ENCODE assay signal across 18 cellular contexts in genomic region chr3:16462679-16463078, GRCh38. TPM values are rescaled to one million over a fixed set of nuclear protein-coding genes. Genes with fewer than 3 reads are reported as not detected.
DNase-seq lines count a peak whose midpoint lies in the region; ATAC-seq and TF ChIP-seq lines count a peak whose summit lies in the region.
"Had no signal": no experiment of that assay in that cellular context is flagged by ENCODE, and none has a peak within 500 bp of the region (broad histone marks: within the 10 kb centered on the region; RNA-seq: fewer than 3 reads in every experiment).

No MANE protein-coding gene starts in this region.

- peak in 2 of 3 donors; percentile 52 to 84 for DNase-seq in CD4-positive, CD25-positive, alpha-beta regulatory T cell
- DNase-seq in activated CD8-positive, alpha-beta T cell treated with anti-CD3 and anti-CD28 coated beads for 36 hours: peak; percentile 47
- DNase-seq in naive B cell (no peak), SKM-1 (lab: John Stamatoyannopoulos, UW; ENCODE audit: unreplicated experiment) (no peak), D341Med (ENCODE audit: low spot score) (no peak)
- no peak for DNase-seq in stimulated activated CD8-positive, alpha-beta memory T cell treated with anti-CD3 and anti-CD28 coated beads, Interleukin-4, amount 100 ng/mL, for 48 hours
- DNase-seq: AML-193; DMS153; H7; head of caudate nucleus; NCI-H1417 treated with DMSO at 0.1 percent for 48 hours; Peyer's patch; posterior cingulate gyrus; stimulated activated CD4-positive, alpha-beta T cell treated with anti-CD3 and anti-CD28 coated beads, Interleukin-4, amount 100 ng/mL, for 24 hours; tibial artery had no signal

- peaks cover 29% of the 10 kb centered on the region for H3K4me1 ChIP-seq in CD4-positive, CD25-positive, alpha-beta regulatory T cell (ENCODE audit: control insufficient read depth, insufficient read depth, low read length, poor library complexity, severe bottlenecking)
- H3K4me1 ChIP-seq in DOHH2 (ENCODE audit: control insufficient read depth, low read length): peaks cover 98% of the 10 kb centered on the region
- H3K4me1 ChIP-seq: Peyer's patch had no signal

- H3K36me3 ChIP-seq in CD4-positive, CD25-positive, alpha-beta regulatory T cell (ENCODE audit: control insufficient read depth, insufficient read depth, low read length): peaks cover 20% of the 10 kb centered on the region
- H3K36me3 ChIP-seq in DOHH2 (ENCODE audit: control insufficient read depth, low read length): peaks cover 92% of the 10 kb centered on the region
- H3K36me3 ChIP-seq: cardiac muscle cell, Peyer's patch, tibial artery had no signal

- H3K27ac ChIP-seq in CD4-positive, CD25-positive, alpha-beta regulatory T cell (ENCODE audit: insufficient read depth, low read length, poor library complexity, severe bottlenecking): peak overlapping the region; percentile 70
- H3K27ac ChIP-seq in DOHH2 (ENCODE audit: low read depth, low read length): peak overlapping the region; percentile 51
- H3K27ac ChIP-seq: cardiac muscle cell, Peyer's patch, skin epidermis had no signal

- H3K9me3 Mint-ChIP-seq in CD4-positive, CD25-positive, alpha-beta regulatory T cell: no peaks in the 10 kb centered on the region
- H3K9me3 Mint-ChIP-seq in activated CD8-positive, alpha-beta T cell treated with anti-CD3 and anti-CD28 coated beads for 36 hours: no peaks in the 10 kb centered on the region
- H3K9me3 Mint-ChIP-seq in naive B cell: peaks cover 0 to 4% (median 0%) of the 10 kb centered on the region in 7 donors

- peaks cover 28 to 75% (median 56%) of the 10 kb centered on the region in 4 donors for H3K4me1 Mint-ChIP-seq in CD4-positive, CD25-positive, alpha-beta regulatory T cell
- peaks cover 65% of the 10 kb centered on the region for H3K4me1 Mint-ChIP-seq in activated CD8-positive, alpha-beta T cell treated with anti-CD3 and anti-CD28 coated beads for 36 hours (ENCODE audit: low read depth)
- H3K4me1 Mint-ChIP-seq in naive B cell: peaks cover 35 to 58% (median 38%) of the 10 kb centered on the region in 3 donors

- ATAC-seq in CD4-positive, CD25-positive, alpha-beta regulatory T cell (ENCODE audit: low read depth in 2 of 2): peak; percentile 89 to 94
- peak; percentile 81 for ATAC-seq in activated CD8-positive, alpha-beta T cell treated with anti-CD3 and anti-CD28 coated beads for 36 hours
- ATAC-seq in naive B cell (ENCODE audit: low read depth in 2 of 2): no peak

- peak overlapping the region; percentile 80 to 95 (median 83) for H3K27ac Mint-ChIP-seq in CD4-positive, CD25-positive, alpha-beta regulatory T cell
- H3K27ac Mint-ChIP-seq in activated CD8-positive, alpha-beta T cell treated with anti-CD3 and anti-CD28 coated beads for 36 hours: peak overlapping the region; percentile 70
- H3K27ac Mint-ChIP-seq in naive B cell: peak overlapping the region in 4 of 6 donors; percentile 0 to 62 (median 2)

- H3F3A ChIP-seq in DOHH2 (ENCODE audit: control insufficient read depth, insufficient read depth): peaks cover 47% of the 10 kb centered on the region

- H3K9me3 ChIP-seq in CD4-positive, CD25-positive, alpha-beta regulatory T cell (ENCODE audit: control insufficient read depth in 2 of 2, low read length in 2 of 2): no peaks in the 10 kb centered on the region
- no peaks in the 10 kb centered on the region for H3K9me3 ChIP-seq in DOHH2 (ENCODE audit: control insufficient read depth, insufficient read depth, low read length)
- H3K9me3 ChIP-seq: Peyer's patch, tibial artery had no signal

- peak overlapping the region; percentile 39 for H3K4me3 ChIP-seq in CD4-positive, CD25-positive, alpha-beta regulatory T cell (ENCODE audit: low read depth, low read length)
- peak overlapping the region; percentile 13 for H3K4me3 ChIP-seq in DOHH2 (ENCODE audit: low read length)
- H3K4me3 ChIP-seq: cardiac muscle cell, Peyer's patch, skin epidermis, tibial artery had no signal

- intact Hi-C loops in activated CD8-positive, alpha-beta T cell treated with anti-CD3 and anti-CD28 coated beads for 36 hours (cut with micrococcal nuclease): loop anchor here (5.0 kb wide), 1 partner anchor 50 kb away; the partner anchor contains the start of gene RFTN1

- H3K4me2 ChIP-seq in DOHH2 (ENCODE audit: low read length): peak overlapping the region; percentile 45

- no peak for TF ChIP-seq CTCF in DOHH2 (IDR thresholded peaks at IDR 0.05; ENCODE audit: low read depth, low read length, poor library complexity, severe bottlenecking)
- TF ChIP-seq CTCF in activated CD8-positive, alpha-beta T cell treated with anti-CD3 and anti-CD28 coated beads for 36 hours (IDR thresholded peaks at IDR 0.05): no peak

- 0 out of 2 replicates have a peak, but pooled peaks cover 3% of the 10 kb centered on the region for H4K20me1 ChIP-seq in DOHH2 (ENCODE audit: control insufficient read depth, insufficient read depth, low read depth, low read length)

- H3K36me3 Mint-ChIP-seq in CD4-positive, CD25-positive, alpha-beta regulatory T cell: peaks cover 21% of the 10 kb centered on the region
- peaks cover 62% of the 10 kb centered on the region for H3K36me3 Mint-ChIP-seq in activated CD8-positive, alpha-beta T cell treated with anti-CD3 and anti-CD28 coated beads for 36 hours (ENCODE audit: low read depth)
- peaks cover 16 to 26% of the 10 kb centered on the region in 2 donors for H3K36me3 Mint-ChIP-seq in naive B cell

- H3K4me3 Mint-ChIP-seq in CD4-positive, CD25-positive, alpha-beta regulatory T cell: peak overlapping the region in 3 of 4 donors; percentile 44 to 56 (median 51)
- peak overlapping the region; percentile 0 for H3K4me3 Mint-ChIP-seq in activated CD8-positive, alpha-beta T cell treated with anti-CD3 and anti-CD28 coated beads for 36 hours
- peak overlapping the region in 3 of 8 donors; percentile 14 to 45 (median 41) for H3K4me3 Mint-ChIP-seq in naive B cell

- no peaks in the 10 kb centered on the region for H3K9me2 ChIP-seq in DOHH2 (replicated peaks; ENCODE audit: control insufficient read depth, low read length)

- POLR2A ChIA-PET in activated CD8-positive, alpha-beta T cell treated with anti-CD3 and anti-CD28 coated beads for 36 hours (lab: Charles Lee): interaction anchor here (0.6 to 1.0 kb wide), 3 partner anchors 11 to 52 kb away, joined by 3 to 4 read pairs (median 3); no protein-coding TSS in a partner anchor

- H3K27me3 Mint-ChIP-seq in CD4-positive, CD25-positive, alpha-beta regulatory T cell: no peaks in the 10 kb centered on the region
- H3K27me3 Mint-ChIP-seq in activated CD8-positive, alpha-beta T cell treated with anti-CD3 and anti-CD28 coated beads for 36 hours: no peaks in the 10 kb centered on the region
- H3K27me3 Mint-ChIP-seq in naive B cell: no peaks in the 10 kb centered on the region

- H3K79me2 ChIP-seq in DOHH2 (ENCODE audit: control insufficient read depth, low read length): peaks cover 100% of the 10 kb centered on the region

- CTCF ChIA-PET in activated CD8-positive, alpha-beta T cell treated with anti-CD3 and anti-CD28 coated beads for 36 hours (lab: Charles Lee): no interaction called here

- H3K27me3 ChIP-seq in CD4-positive, CD25-positive, alpha-beta regulatory T cell (ENCODE audit: control insufficient read depth, insufficient read depth, low read length): no peaks in the 10 kb centered on the region
- H3K27me3 ChIP-seq in DOHH2 (ENCODE audit: control insufficient read depth, low read length): no peaks in the 10 kb centered on the region
- H3K27me3 ChIP-seq: cardiac muscle cell, Peyer's patch, tibial artery had no signal

RNA-seq across cellular contexts. Expression of gene RFTN1, which starts 50.8 kb away (rescaled TPM):
- total RNA-seq in CD4-positive, CD25-positive, alpha-beta regulatory T cell: 110 TPM
- polyA plus RNA-seq in CD4-positive, CD25-positive, alpha-beta regulatory T cell: 100 to 1,000 TPM in 2 of 4 donors, 10 to 100 TPM in 2; 87.1 to 111 (median 97.5) TPM
- total RNA-seq in activated CD8-positive, alpha-beta T cell treated with anti-CD3 and anti-CD28 coated beads for 36 hours: 100 to 1,000 TPM; 113 to 125 TPM
- 100 to 1,000 TPM in 3 of 6 donors, 10 to 100 TPM in 3; 63.0 to 147 (median 106) TPM for polyA plus RNA-seq in naive B cell (ENCODE audit: low read depth in 6 of 6)

Comparison
In these comparisons a context has a peak if more than half of its experiments do, and no peak if none do; other contexts are left out.
1. ATAC-seq: peak in CD4-positive, CD25-positive, alpha-beta regulatory T cell (2 of 2) and activated CD8-positive, alpha-beta T cell treated with anti-CD3 and anti-CD28 coated beads for 36 hours (single experiment); none in naive B cell (0 of 2).
2. DNase-seq: peak in CD4-positive, CD25-positive, alpha-beta regulatory T cell (2 of 3) and activated CD8-positive, alpha-beta T cell treated with anti-CD3 and anti-CD28 coated beads for 36 hours (single experiment); none in naive B cell (single experiment), SKM-1 (single experiment), stimulated activated CD8-positive, alpha-beta memory T cell treated with anti-CD3 and anti-CD28 coated beads, Interleukin-4, amount 100 ng/mL, for 48 hours (single experiment) and D341Med (single experiment).
3. H3K27ac Mint-ChIP-seq: peak in every context shown above with its lines; median percentile 83 in CD4-positive, CD25-positive, alpha-beta regulatory T cell; 70 in activated CD8-positive, alpha-beta T cell treated with anti-CD3 and anti-CD28 coated beads for 36 hours; 2 in naive B cell.